Comparison of ENCODE assay signal across 7 cellular contexts in the genomic region with DNA sequence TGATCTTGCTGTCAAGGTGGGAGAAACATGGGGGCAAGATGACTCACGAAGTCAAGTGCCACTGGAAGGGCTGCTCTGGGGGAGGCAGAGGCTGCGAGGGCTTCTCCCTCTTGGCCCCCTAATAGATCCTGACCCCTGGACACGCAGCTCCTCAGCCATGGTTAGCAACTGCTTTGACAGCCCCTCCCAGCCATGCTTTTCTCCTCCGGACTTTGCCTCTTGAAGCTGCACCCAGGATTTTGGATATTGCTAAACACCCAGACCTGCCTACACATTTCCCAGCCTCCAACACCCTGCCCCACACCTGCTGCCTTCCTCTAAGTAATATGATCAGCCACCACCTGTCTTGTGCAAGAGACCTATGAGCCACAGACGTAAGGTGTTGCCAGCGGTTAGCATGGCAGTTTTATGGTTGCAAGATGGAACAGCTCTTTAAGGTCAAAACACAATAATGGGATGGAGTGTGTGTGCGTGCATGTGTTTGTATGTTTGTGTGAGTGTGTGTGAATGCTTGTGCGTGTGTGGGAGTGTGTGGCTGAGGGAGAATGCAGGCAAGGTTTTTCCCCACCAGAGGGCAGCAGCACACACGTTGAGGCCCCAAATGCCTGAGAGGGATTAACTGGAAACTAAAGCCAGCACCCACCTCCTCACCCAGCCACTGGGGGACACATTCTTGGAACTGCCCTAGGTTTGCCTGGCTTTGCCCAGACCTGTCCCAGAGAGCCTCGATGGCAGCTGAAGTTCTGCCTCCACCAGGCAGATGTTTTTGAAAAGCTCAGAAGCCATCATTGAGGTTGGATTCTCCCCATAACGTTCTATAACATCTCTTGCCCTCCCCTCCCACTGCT. TPM values are rescaled to one million over a fixed set of nuclear protein-coding genes. Genes with fewer than 3 reads are reported as not detected.
DNase-seq lines count a peak whose midpoint lies in the region; ATAC-seq, FAIRE-seq and TF ChIP-seq lines count a peak whose summit lies in the region.

No MANE protein-coding gene starts in this region.

- H3K27ac ChIP-seq in WERI-Rb-1 = peak overlapping the region; percentile 87
- H3K27ac ChIP-seq in keratinocyte (ENCODE audit: control insufficient read depth, insufficient read depth, low read length) = no peak overlapping the region

- no peaks in the 10 kb centered on the region for H4K20me1 ChIP-seq in keratinocyte (ENCODE audit: control insufficient read depth, extremely low read depth, insufficient read depth, low read length)

- H3K79me2 ChIP-seq in keratinocyte (ENCODE audit: control insufficient read depth, insufficient read depth, low read length) = no peaks in the 10 kb centered on the region

- H3K27me3 ChIP-seq in WERI-Rb-1 (ENCODE audit: insufficient read depth, low read depth, severe bottlenecking) (no peaks in the 10 kb centered on the region), bronchial epithelial cell (ENCODE audit: control insufficient read depth, insufficient read depth, low read length) (no peaks in the 10 kb centered on the region), keratinocyte (ENCODE audit: control insufficient read depth, extremely low read depth, insufficient read depth, low read length) (peaks cover 5% of the 10 kb centered on the region)

- no peaks in the 10 kb centered on the region for H3K36me3 ChIP-seq in WERI-Rb-1
- no peaks in the 10 kb centered on the region for H3K36me3 ChIP-seq in bronchial epithelial cell (ENCODE audit: control insufficient read depth, insufficient read depth, low read length)
- H3K36me3 ChIP-seq in keratinocyte (ENCODE audit: control insufficient read depth in 2 of 2, extremely low read depth in 1 of 2, insufficient read depth in 2 of 2, low read length in 2 of 2) = no peaks in the 10 kb centered on the region

- dilution Hi-C loops in keratinocyte (cut with MboI; ENCODE audit: extremely low pct_ligation_motif_present, low sequenced_read_pairs) = no loop called here

- H3K4me1 ChIP-seq in keratinocyte (ENCODE audit: control insufficient read depth, extremely low read depth, insufficient read depth, low read length) = peaks cover 16% of the 10 kb centered on the region

- peak overlapping the region; percentile 6 for H3K9ac ChIP-seq in keratinocyte (ENCODE audit: control insufficient read depth, extremely low read depth, insufficient read depth, low read length)

- H3K9me1 ChIP-seq in keratinocyte (ENCODE audit: control insufficient read depth, extremely low read depth, insufficient read depth, low read length) = peaks cover 2% of the 10 kb centered on the region

- H3K4me2 ChIP-seq in keratinocyte (ENCODE audit: control insufficient read depth, extremely low read depth, insufficient read depth, low read depth, low read length) = peak overlapping the region; percentile 50

- H3K9me3 ChIP-seq in WERI-Rb-1 (ENCODE audit: severe bottlenecking) = no peaks in the 10 kb centered on the region
- no peaks in the 10 kb centered on the region for H3K9me3 ChIP-seq in keratinocyte (ENCODE audit: control insufficient read depth, low read depth, low read length)

- peak; percentile 99 for TF ChIP-seq CTCF in WERI-Rb-1 (IDR thresholded peaks at IDR 0.05; ENCODE audit: low read depth, low read length)
- peak; percentile 96 for TF ChIP-seq CTCF in bronchial epithelial cell (IDR thresholded peaks at IDR 0.05; ENCODE audit: insufficient read depth, low read length, severe bottlenecking)
- TF ChIP-seq CTCF in keratinocyte (optimal IDR thresholded peaks at IDR 0.05 in 1 of 3, IDR thresholded peaks at IDR 0.05 in 1 of 3, conservative IDR thresholded peaks at IDR 0.05 in 1 of 3; ENCODE audit: extremely low read depth in 1 of 3, insufficient read depth in 2 of 3, low read length in 3 of 3) = peak in 2 of 3 experiments; percentile 94 to 99

- DNase-seq in GM19240 (ENCODE audit: insufficient read length, low spot score) (peak; percentile 87), NCI-H2171 treated with DMSO at 0.1 percent for 48 hours (lab: John Stamatoyannopoulos, UW) (peak; percentile 99), WERI-Rb-1 (peak; percentile 95), bronchial epithelial cell (ENCODE audit: low read depth) (peak; percentile 97), keratinocyte (ENCODE audit: low read depth, low spot score) (peak; percentile 65)
- peak; percentile 42 to 60 for DNase-seq in stimulated activated CD4-positive, alpha-beta T cell treated with anti-CD3 and anti-CD28 coated beads, Interleukin-15, amount 100 ng/mL, for 1 hour (ENCODE audit: low read depth in 1 of 2, low spot score in 1 of 2)

- no peak for ATAC-seq in HG03095 (IDR thresholded peaks at IDR 0.05; ENCODE audit: unreplicated experiment)

- FAIRE-seq in bronchial epithelial cell (lab: Jason Lieb, UNC) (peak; percentile 100), keratinocyte (lab: Jason Lieb, UNC) (peak; percentile 90)

- peak overlapping the region; percentile 46 for H2AFZ ChIP-seq in keratinocyte (ENCODE audit: control insufficient read depth, low read length)

- H3K4me3 ChIP-seq in WERI-Rb-1 (ENCODE audit: low read depth, low read length) (no peak overlapping the region), bronchial epithelial cell (ENCODE audit: low read depth, low read length) (no peak overlapping the region), keratinocyte (ENCODE audit: control insufficient read depth in 2 of 3, extremely low read depth in 1 of 3, insufficient read depth in 2 of 3, low read depth in 1 of 3, low read length in 3 of 3) (no peak overlapping the region)

RNA-seq across cellular contexts. Expression of a gene that starts 2.5 kb away (rescaled TPM):
- total RNA-seq in bronchial epithelial cell = under 0.01 and 0.13 TPM in 2 replicates
- 0.05 TPM in 1 of 3 replicates, not detected in the others for polyA plus RNA-seq in keratinocyte
- polyA plus RNA-seq in keratinocyte (2011; ENCODE audit: low read depth) = not detected
- polyA plus RNA-seq in keratinocyte (2011; cell fraction: cytosol; rRNA removed) = not detected in 2 replicates
- polyA plus RNA-seq in keratinocyte (2011; cell fraction: nucleus; rRNA removed) = not detected in 2 replicates
- not detected in 2 replicates for polyA plus RNA-seq in keratinocyte (2012; ENCODE audit: low replicate concordance)
- not detected in 3 replicates for polyA minus RNA-seq in keratinocyte
- polyA minus RNA-seq in keratinocyte (2011; cell fraction: cytosol; rRNA and poly(A)+ RNA removed) = not detected
- polyA minus RNA-seq in keratinocyte (2011; cell fraction: nucleus; rRNA and poly(A)+ RNA removed) = not detected in 2 replicates

RNA-seq across cellular contexts. Expression of a gene that starts 32.7 kb away (rescaled TPM):
- total RNA-seq in bronchial epithelial cell = 47.1 and 49.7 TPM in 2 replicates
- polyA plus RNA-seq in keratinocyte = 43.8 to 76.7 TPM (median 71.4 TPM) in 3 replicates
- polyA plus RNA-seq in keratinocyte (2011; ENCODE audit: low read depth) = 26.5 TPM
- 22.3 and 22.6 TPM in 2 replicates for polyA plus RNA-seq in keratinocyte (2011; cell fraction: cytosol; rRNA removed)
- polyA plus RNA-seq in keratinocyte (2011; cell fraction: nucleus; rRNA removed) = 11.0 and 12.1 TPM in 2 replicates
- polyA plus RNA-seq in keratinocyte (2012; ENCODE audit: low replicate concordance) = 140 and 159 TPM in 2 replicates
- polyA minus RNA-seq in keratinocyte = 9.6 to 14.3 TPM (median 12.0 TPM) in 3 replicates
- 14.4 TPM for polyA minus RNA-seq in keratinocyte (2011; cell fraction: cytosol; rRNA and poly(A)+ RNA removed)
- 3.6 and 5.1 TPM in 2 replicates for polyA minus RNA-seq in keratinocyte (2011; cell fraction: nucleus; rRNA and poly(A)+ RNA removed)

RNA-seq across cellular contexts. Expression of a gene that starts 44.7 kb away (rescaled TPM):
- 62.6 and 66.9 TPM in 2 replicates for total RNA-seq in bronchial epithelial cell
- polyA plus RNA-seq in keratinocyte = 30.8 to 48.6 TPM (median 47.5 TPM) in 3 replicates
- 23.4 TPM for polyA plus RNA-seq in keratinocyte (2011; ENCODE audit: low read depth)
- 19.1 and 24.5 TPM in 2 replicates for polyA plus RNA-seq in keratinocyte (2011; cell fraction: cytosol; rRNA removed)
- 74.9 and 89.3 TPM in 2 replicates for polyA plus RNA-seq in keratinocyte (2011; cell fraction: nucleus; rRNA removed)
- polyA plus RNA-seq in keratinocyte (2012; ENCODE audit: low replicate concordance) = 34.0 and 34.2 TPM in 2 replicates
- polyA minus RNA-seq in keratinocyte = 39.6 to 72.0 TPM (median 40.1 TPM) in 3 replicates
- 21.1 TPM for polyA minus RNA-seq in keratinocyte (2011; cell fraction: cytosol; rRNA and poly(A)+ RNA removed)
- polyA minus RNA-seq in keratinocyte (2011; cell fraction: nucleus; rRNA and poly(A)+ RNA removed) = 31.9 and 52.5 TPM in 2 replicates

RNA-seq across cellular contexts. Expression of a gene that starts 59.6 kb away (rescaled TPM):
- total RNA-seq in bronchial epithelial cell = not detected in 2 replicates
- polyA plus RNA-seq in keratinocyte = not detected in 3 replicates
- polyA plus RNA-seq in keratinocyte (2011; ENCODE audit: low read depth) = not detected
- not detected in 2 replicates for polyA plus RNA-seq in keratinocyte (2011; cell fraction: cytosol; rRNA removed)
- not detected in 2 replicates for polyA plus RNA-seq in keratinocyte (2011; cell fraction: nucleus; rRNA removed)
- not detected in 2 replicates for polyA plus RNA-seq in keratinocyte (2012; ENCODE audit: low replicate concordance)
- not detected in 3 replicates for polyA minus RNA-seq in keratinocyte
- polyA minus RNA-seq in keratinocyte (2011; cell fraction: cytosol; rRNA and poly(A)+ RNA removed) = not detected
- not detected in 2 replicates for polyA minus RNA-seq in keratinocyte (2011; cell fraction: nucleus; rRNA and poly(A)+ RNA removed)
